8 cellular contexts compared by ENCODE assay signal in the genomic region with DNA sequence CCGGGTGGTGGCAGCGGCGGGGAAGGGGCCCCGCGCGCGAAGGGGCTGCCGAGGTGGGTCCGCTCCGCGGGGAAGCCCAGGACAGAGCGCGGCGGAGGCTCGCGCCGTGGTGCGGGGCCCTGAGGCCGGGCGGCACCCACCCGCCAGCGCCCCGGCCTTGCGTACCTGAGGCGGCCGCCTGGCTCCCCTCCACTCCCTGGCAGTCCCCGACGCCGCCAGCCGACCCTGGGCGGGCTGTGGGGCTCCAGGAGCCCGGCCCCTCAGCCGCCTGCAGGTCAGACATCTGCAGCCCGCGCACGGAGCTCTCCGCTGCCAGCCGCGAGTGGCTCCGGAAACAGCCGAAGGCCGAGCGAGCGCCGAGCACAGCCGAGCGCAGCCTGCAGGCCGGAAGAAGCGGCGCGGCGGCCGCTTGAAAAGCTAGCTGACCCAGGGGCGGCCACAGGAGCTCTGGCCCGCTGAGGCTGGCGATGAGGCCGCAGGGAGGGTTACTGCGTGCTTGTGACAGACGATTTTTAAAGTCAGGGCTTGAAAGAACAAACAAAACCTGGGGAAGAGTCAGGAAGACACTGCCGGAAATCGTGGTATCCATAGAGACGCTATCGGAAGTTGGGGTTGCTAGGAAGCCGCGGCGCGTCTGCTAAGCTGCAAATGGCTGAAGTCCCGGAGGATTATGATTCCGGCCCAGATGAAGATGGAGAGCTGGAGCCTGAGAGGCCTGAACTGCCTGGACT. TPM values are rescaled to one million over a fixed set of nuclear protein-coding genes. Genes with fewer than 3 reads are reported as not detected.
DNase-seq lines count a peak whose midpoint lies in the region; ATAC-seq and TF ChIP-seq lines count a peak whose summit lies in the region.

A gene (plus strand): TSS at position 609 of the 731 bp plus-strand sequence. CDS start 40 bp downstream, at position 649.
A gene with protein sequence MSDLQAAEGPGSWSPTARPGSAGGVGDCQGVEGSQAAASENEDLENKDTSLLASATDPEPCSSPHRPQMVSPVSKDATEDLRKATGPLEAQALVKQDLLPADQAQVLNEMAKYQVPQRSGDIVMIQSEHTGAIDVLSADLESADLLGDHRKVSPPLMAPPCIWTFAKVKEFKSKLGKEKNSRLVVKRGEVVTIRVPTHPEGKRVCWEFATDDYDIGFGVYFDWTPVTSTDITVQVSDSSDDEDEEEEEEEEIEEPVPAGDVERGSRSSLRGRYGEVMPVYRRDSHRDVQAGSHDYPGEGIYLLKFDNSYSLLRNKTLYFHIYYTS (minus strand): TSS at position 324 of the 731 bp plus-strand sequence. CDS start 41 bp downstream, at position 283.

- peak; percentile 96 for DNase-seq in GM13976 (ENCODE audit: low spot score)
- peak; percentile 82 for DNase-seq in NCI-H1417 treated with DMSO at 0.1 percent for 48 hours (lab: John Stamatoyannopoulos, UW)
- peak; percentile 61 to 83 (median 75) for DNase-seq in T-helper 1 cell
- DNase-seq in hepatic stellate cell (ENCODE audit: low spot score), result peak; percentile 86
- DNase-seq in aorta, result peak; percentile 90 to 95

- intact Hi-C loops in aorta (cut with DNase I), result no loop called here

- TF ChIP-seq CTCF in GM13976 (IDR thresholded peaks at IDR 0.05; ENCODE audit: borderline replicate concordance, control extremely low read depth, extremely low read depth, insufficient read depth, missing control alignments), result no peak

- no peaks in the 10 kb centered on the region for H3K36me3 ChIP-seq in rectal smooth muscle tissue (ENCODE audit: control insufficient read depth, insufficient read depth, low read length)
- no peaks in the 10 kb centered on the region for H3K36me3 ChIP-seq in aorta (ENCODE audit: control insufficient read depth in 1 of 2, insufficient read depth in 2 of 2, low read length in 1 of 2)

- H3K9ac ChIP-seq in rectal smooth muscle tissue (ENCODE audit: low read length), result peak within 1 kb of the TSS; percentile 73

- H3K27ac ChIP-seq in angular gyrus (ENCODE audit: low read depth, low read length), result peak within 1 kb of the TSS; percentile 81
- peak within 1 kb of the TSS; percentile 75 for H3K27ac ChIP-seq in rectal smooth muscle tissue (ENCODE audit: low read depth, low read length)
- peak within 1 kb of the TSS in 1 of 2 donors; percentile 74 for H3K27ac ChIP-seq in aorta (ENCODE audit: low read depth in 1 of 2, low read length in 2 of 2)

- H3K4me1 ChIP-seq in rectal smooth muscle tissue (ENCODE audit: control insufficient read depth, insufficient read depth, low read length) (peaks cover 5% of the 10 kb centered on the region), aorta (ENCODE audit: control insufficient read depth in 1 of 2, insufficient read depth in 2 of 2, low read length in 2 of 2) (peaks cover 0 to 2% of the 10 kb centered on the region in 2 donors)

- H3K4me3 ChIP-seq in rectal smooth muscle tissue (ENCODE audit: low read length) (peak within 1 kb of the TSS; percentile 82), aorta (ENCODE audit: low read length in 2 of 2) (peak within 1 kb of the TSS; percentile 66 to 77)

- no peaks in the 10 kb centered on the region for H3K27me3 ChIP-seq in rectal smooth muscle tissue (ENCODE audit: control insufficient read depth, insufficient read depth, low read length)
- no peaks in the 10 kb centered on the region for H3K27me3 ChIP-seq in aorta (ENCODE audit: control insufficient read depth in 1 of 2, insufficient read depth in 2 of 2, low read length in 1 of 2)

- H3K9me3 ChIP-seq in aorta (ENCODE audit: control insufficient read depth, low read length), result no peaks in the 10 kb centered on the region

- peak; percentile 92 for ATAC-seq in HG02798 (IDR thresholded peaks at IDR 0.05; ENCODE audit: poor library complexity, unreplicated experiment)
- peak; percentile 98 for ATAC-seq in aorta (ENCODE audit: low FRiP score)

- in situ Hi-C loops in GM13976 (cut with MboI; ENCODE audit: low sequenced_read_pairs, unreplicated experiment), result no loop called here

- WGBS in aorta, 2 donors, result 0% methylated on average over 63 to 69 of the region's 69 CpGs

RNA-seq across cellular contexts. Expression of the first gene that starts in this region (rescaled TPM):
- total RNA-seq in aorta, result under 1 TPM; 0.42 to 0.71 TPM
- 1 to 10 TPM in 1 of 2 donors, under 1 TPM in 1; 0.36 to 7.4 TPM for polyA plus RNA-seq in aorta

RNA-seq across cellular contexts. Expression of the second gene that starts in this region (rescaled TPM):
- total RNA-seq in aorta, result 1 to 10 TPM; 8.0 to 9.4 TPM
- polyA plus RNA-seq in aorta, result 1 to 10 TPM; 2.5 to 4.0 TPM
